In the genomic region with DNA sequence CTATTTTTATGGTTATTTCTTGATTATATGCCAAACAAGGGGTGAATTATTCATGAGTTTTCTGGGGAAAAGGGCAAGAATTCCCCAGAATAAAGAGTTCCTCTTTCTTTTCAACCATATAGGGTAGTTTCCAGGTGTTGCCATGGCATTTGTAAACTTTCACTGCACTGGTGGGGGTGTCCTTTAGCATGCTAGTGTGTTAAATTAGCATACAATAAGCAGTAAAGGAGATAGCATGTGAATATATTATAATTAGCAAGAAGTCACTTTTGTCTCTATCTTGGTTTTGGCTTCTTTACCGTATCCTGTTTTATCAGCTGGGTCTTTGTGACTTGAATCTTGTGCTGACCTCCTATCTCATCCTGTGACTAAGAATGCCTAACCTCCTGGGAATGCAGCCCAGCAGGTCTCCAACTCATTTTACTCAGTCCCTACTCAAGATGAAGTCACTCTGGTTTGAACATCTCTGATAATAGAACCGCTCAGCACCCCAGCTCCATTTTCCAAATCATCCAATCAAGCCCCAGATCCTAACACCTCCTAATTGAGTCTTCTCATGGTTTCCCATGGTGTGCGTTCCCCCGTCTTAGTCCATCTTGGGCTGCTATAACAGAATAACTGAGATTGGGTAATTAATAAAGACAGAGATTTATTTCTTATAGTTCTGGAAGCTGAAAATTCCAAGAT, we compare ENCODE assay signal across 10 cellular contexts. TPM values are rescaled to one million over a fixed set of nuclear protein-coding genes. Genes with fewer than 3 reads are reported as not detected.
DNase-seq lines count a peak whose midpoint lies in the region; ATAC-seq and TF ChIP-seq lines count a peak whose summit lies in the region.
"Had no signal": no experiment of that assay in that cellular context is flagged by ENCODE, and none has a peak within 500 bp of the region (broad histone marks: within the 10 kb centered on the region; RNA-seq: fewer than 3 reads in every experiment).

No MANE protein-coding gene starts in this region.

- H3K9me2 ChIP-seq in hepatocyte (replicated peaks; ENCODE audit: insufficient read depth): no peaks in the 10 kb centered on the region

- H4K20me1 ChIP-seq in hepatocyte (ENCODE audit: insufficient read depth, poor library complexity, severe bottlenecking): peaks cover 7% of the 10 kb centered on the region

- H2AFZ ChIP-seq in hepatocyte: no peak overlapping the region

- ATAC-seq in HG03457 (IDR thresholded peaks at IDR 0.05; ENCODE audit: unreplicated experiment) (no peak), GM21526 (IDR thresholded peaks at IDR 0.05; ENCODE audit: low FRiP score, unreplicated experiment) (no peak)

- H3K4me1 ChIP-seq in hepatocyte (ENCODE audit: insufficient read depth): peaks cover 5% of the 10 kb centered on the region

- no peak for TF ChIP-seq CTCF in RWPE1 (conservative IDR thresholded peaks at IDR 0.05; ENCODE audit: low read depth)
- TF ChIP-seq CTCF in hepatocyte (IDR thresholded peaks at IDR 0.05; ENCODE audit: poor library complexity): no peak

- H3K4me2 ChIP-seq in hepatocyte: no peak overlapping the region

- no peak overlapping the region for H3K4me3 ChIP-seq in hepatocyte

- H3K27me3 ChIP-seq in hepatocyte: no peaks in the 10 kb centered on the region

- H3K27ac ChIP-seq in RWPE1 (no peak overlapping the region), hepatocyte (peak overlapping the region; percentile 50)

- no peaks in the 10 kb centered on the region for H3K36me3 ChIP-seq in hepatocyte (replicated peaks; ENCODE audit: insufficient read depth, low read depth)

- POLR2A ChIA-PET in RWPE1 (lab: Yijun Ruan, JAX; ENCODE audit: low non-redundant PET): no interaction called here

- WGBS in hepatocyte (ENCODE audit: low lambda C conversion rate, missing lambda C conversion rate): 66% methylated on average over 4 of the region's 4 CpGs

- H3K79me2 ChIP-seq in hepatocyte: peaks cover 58% of the 10 kb centered on the region

- DNase-seq in COLO829 (ENCODE audit: low spot score): peak; percentile 73
- peak; percentile 77 for DNase-seq in HCEC 1CT
- DNase-seq in RWPE1 (ENCODE audit: low spot score): peak; percentile 68
- DNase-seq in hepatocyte (ENCODE audit: low spot score): no peak
- DNase-seq in NCI-H146 (lab: John Stamatoyannopoulos, UW): no peak
- DNase-seq in DMS153 treated with DMSO at 0.1 percent for 48 hours (lab: John Stamatoyannopoulos, UW; ENCODE audit: unreplicated experiment): no peak
- DNase-seq: activated naive CD4-positive, alpha-beta T cell treated with anti-CD3 and anti-CD28 coated beads, Interleukin-2, amount 10 ng/mL, durations not matched to agents 7 days and 5 days; NCI-H2227 treated with DMSO at 0.1 percent for 48 hours had no signal

- CTCF ChIA-PET in RWPE1 (lab: Yijun Ruan, JAX): no interaction called here

- no peaks in the 10 kb centered on the region for H3K9me3 ChIP-seq in hepatocyte (ENCODE audit: low read depth)

RNA-seq across cellular contexts. Expression of a gene that starts 3.4 kb away (rescaled TPM):
- total RNA-seq in hepatocyte: 101 and 175 TPM in 2 replicates
- 109 and 147 TPM in 2 replicates for polyA plus RNA-seq in hepatocyte

RNA-seq across cellular contexts. Expression of a gene that starts 53.2 kb away (rescaled TPM):
- 112 TPM in 2 replicates for total RNA-seq in hepatocyte
- 34.4 and 34.5 TPM in 2 replicates for polyA plus RNA-seq in hepatocyte

RNA-seq across cellular contexts. Expression of a gene that starts 53.5 kb away (rescaled TPM):
- 202 and 233 TPM in 2 replicates for total RNA-seq in hepatocyte
- polyA plus RNA-seq in hepatocyte: 157 and 165 TPM in 2 replicates

Comparison
In these comparisons a context has a peak if more than half of its experiments do, and no peak if none do; other contexts are left out.
1. DNase-seq: peak in COLO829 (single experiment), HCEC 1CT (single experiment) and RWPE1 (single experiment); none in hepatocyte (single experiment), NCI-H146 (single experiment) and DMS153 treated with DMSO at 0.1 percent for 48 hours (single experiment).